Comparison of ENCODE assay signal across 10 cellular contexts in the genomic region with DNA sequence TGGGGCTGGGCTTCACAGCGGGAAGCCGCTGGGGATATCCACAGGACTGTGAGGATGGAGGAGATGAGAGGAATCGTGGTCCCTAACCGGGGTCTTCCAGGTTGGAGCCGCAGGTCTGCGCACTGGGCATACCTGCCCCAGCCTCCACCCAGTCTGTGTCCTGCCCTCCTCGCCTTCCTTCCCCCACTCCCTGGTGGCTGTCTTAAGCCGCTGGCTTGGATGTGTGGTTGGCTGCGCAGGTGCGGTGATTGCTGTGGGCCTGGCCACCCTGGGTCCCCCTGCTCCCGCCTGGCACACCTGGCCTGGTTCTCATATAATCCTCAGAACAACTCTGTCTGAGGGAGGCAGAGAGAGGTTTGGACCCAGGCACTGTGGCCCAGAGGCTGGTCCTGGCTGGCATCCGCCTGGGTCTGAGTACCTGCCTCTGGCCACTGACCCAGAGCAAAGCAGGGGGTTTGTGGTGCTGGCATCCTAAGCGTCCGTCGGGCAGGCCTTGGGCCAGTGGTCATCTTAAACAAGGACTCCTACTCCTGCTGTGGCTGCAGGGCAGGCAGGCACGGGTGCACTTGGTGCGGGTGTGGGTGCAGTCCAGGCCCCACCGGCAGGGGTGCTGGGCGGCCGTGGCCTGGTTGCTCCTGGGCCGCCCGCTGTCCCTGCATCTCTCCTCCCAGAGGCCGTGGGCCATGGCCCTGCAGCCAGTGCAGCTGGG. TPM values are rescaled to one million over a fixed set of nuclear protein-coding genes. Genes with fewer than 3 reads are reported as not detected.
A peak's percentile ranks its signal among the peaks of the same experiment; 100 is the strongest.
DNase-seq lines count a peak whose midpoint lies in the region; ATAC-seq and TF ChIP-seq lines count a peak whose summit lies in the region.
"Had no signal": no experiment of that assay in that cellular context is flagged by ENCODE, and none has a peak within 500 bp of the region (broad histone marks: within the 10 kb centered on the region; RNA-seq: fewer than 3 reads in every experiment).

No MANE protein-coding gene starts in this region.

- H3K9me3 Mint-ChIP-seq in endodermal cell (no peaks in the 10 kb centered on the region), osteocyte (ENCODE audit: unreplicated experiment) (no peaks in the 10 kb centered on the region), nephron progenitor cell (no peaks in the 10 kb centered on the region)
- no peaks in the 10 kb centered on the region for H3K9me3 Mint-ChIP-seq in stimulated activated memory B cell treated with anti-CD40 and anti-IgM and Interleukin-4, amounts not matched to agents 10 μg/mL and 1 μg/mL and 100 μg/mL, for 72 hours

- H3K9me3 ChIP-seq in right atrium auricular region (no peaks in the 10 kb centered on the region), endodermal cell (ENCODE audit: control insufficient read depth, low read length) (no peaks in the 10 kb centered on the region)

- H3K36me3 Mint-ChIP-seq in endodermal cell (ENCODE audit: low read depth) (peaks cover 10% of the 10 kb centered on the region), osteocyte (ENCODE audit: unreplicated experiment) (no peaks in the 10 kb centered on the region), nephron progenitor cell (ENCODE audit: low read depth) (no peaks in the 10 kb centered on the region)
- peaks cover 23% of the 10 kb centered on the region for H3K36me3 Mint-ChIP-seq in stimulated activated memory B cell treated with anti-CD40 and anti-IgM and Interleukin-4, amounts not matched to agents 10 μg/mL and 1 μg/mL and 100 μg/mL, for 72 hours

- H3K4me1 ChIP-seq in right atrium auricular region (peaks cover 0 to 61% of the 10 kb centered on the region in 2 donors), endodermal cell (ENCODE audit: control insufficient read depth, insufficient read depth, low read length) (peaks cover 12% of the 10 kb centered on the region)

- no peak for ATAC-seq in Right ventricle myocardium superior (ENCODE audit: poor library complexity)
- ATAC-seq in stimulated activated memory B cell treated with anti-CD40 and anti-IgM and Interleukin-4, amounts not matched to agents 10 μg/mL and 1 μg/mL and 100 μg/mL, for 72 hours, result no peak
- no peak for ATAC-seq in esophagus mucosa
- ATAC-seq in HG03571 (IDR thresholded peaks at IDR 0.05; ENCODE audit: unreplicated experiment), result no peak

- H3K27me3 ChIP-seq in right atrium auricular region (no peaks in the 10 kb centered on the region), endodermal cell (ENCODE audit: control insufficient read depth, insufficient read depth, low read length, poor library complexity, severe bottlenecking) (no peaks in the 10 kb centered on the region)

- H3K27ac Mint-ChIP-seq in endodermal cell, result peak overlapping the region; percentile 93
- H3K27ac Mint-ChIP-seq in osteocyte (ENCODE audit: unreplicated experiment), result peak overlapping the region; percentile 99
- H3K27ac Mint-ChIP-seq in stimulated activated memory B cell treated with anti-CD40 and anti-IgM and Interleukin-4, amounts not matched to agents 10 μg/mL and 1 μg/mL and 100 μg/mL, for 72 hours, result no peak overlapping the region
- H3K27ac Mint-ChIP-seq in nephron progenitor cell, result no peak overlapping the region

- H3K36me3 ChIP-seq in right atrium auricular region (no peaks in the 10 kb centered on the region), endodermal cell (ENCODE audit: control insufficient read depth, insufficient read depth, low read length) (peaks cover 23% of the 10 kb centered on the region)

- H3K4me3 Mint-ChIP-seq in endodermal cell (no peak overlapping the region), osteocyte (ENCODE audit: unreplicated experiment) (peak overlapping the region; percentile 44), nephron progenitor cell (no peak overlapping the region)
- no peak overlapping the region for H3K4me3 Mint-ChIP-seq in stimulated activated memory B cell treated with anti-CD40 and anti-IgM and Interleukin-4, amounts not matched to agents 10 μg/mL and 1 μg/mL and 100 μg/mL, for 72 hours

- peak overlapping the region; percentile 51 to 52 for H3K27ac ChIP-seq in right atrium auricular region
- H3K27ac ChIP-seq in endodermal cell (ENCODE audit: low read depth, low read length), result peak overlapping the region; percentile 12

- TF ChIP-seq CTCF in right atrium auricular region (IDR thresholded peaks at IDR 0.05), result no peak
- no peak for TF ChIP-seq CTCF in endodermal cell (conservative IDR thresholded peaks at IDR 0.05)
- no peak for TF ChIP-seq CTCF in osteocyte (IDR thresholded peaks at IDR 0.05)
- no peak for TF ChIP-seq CTCF in nephron progenitor cell (IDR thresholded peaks at IDR 0.05)

- 78 to 98% methylated on average over 8 to 23 of the region's 23 CpGs for WGBS in endodermal cell (ENCODE audit: insufficient coverage in 1 of 2, insufficient read length in 1 of 2), 2 experiments

- H3K4me1 Mint-ChIP-seq in endodermal cell (peaks cover 16% of the 10 kb centered on the region), osteocyte (ENCODE audit: unreplicated experiment) (peaks cover 34% of the 10 kb centered on the region), nephron progenitor cell (peaks cover 20% of the 10 kb centered on the region)
- peaks cover 19% of the 10 kb centered on the region for H3K4me1 Mint-ChIP-seq in stimulated activated memory B cell treated with anti-CD40 and anti-IgM and Interleukin-4, amounts not matched to agents 10 μg/mL and 1 μg/mL and 100 μg/mL, for 72 hours

- DNase-seq in right atrium auricular region (ENCODE audit: low spot score) (no peak), Right ventricle myocardium superior (no peak), endodermal cell (peak; percentile 59), osteocyte (ENCODE audit: extremely low spot score, unreplicated experiment) (no peak), nephron progenitor cell (no peak)
- DNase-seq: NCI-H1048, T-helper 1 cell had no signal

- H3K27me3 Mint-ChIP-seq in endodermal cell (ENCODE audit: insufficient read depth) (no peaks in the 10 kb centered on the region), osteocyte (ENCODE audit: unreplicated experiment) (no peaks in the 10 kb centered on the region), nephron progenitor cell (ENCODE audit: low read depth, poor library complexity) (no peaks in the 10 kb centered on the region)
- no peaks in the 10 kb centered on the region for H3K27me3 Mint-ChIP-seq in stimulated activated memory B cell treated with anti-CD40 and anti-IgM and Interleukin-4, amounts not matched to agents 10 μg/mL and 1 μg/mL and 100 μg/mL, for 72 hours

- intact Hi-C loops in Right ventricle myocardium superior (cut with DNase I), result no loop called here

- peak overlapping the region; percentile 15 for H3K9ac ChIP-seq in endodermal cell (ENCODE audit: extremely low read depth, low read length, poor library complexity, severe bottlenecking)

- no peak overlapping the region for H3K4me3 ChIP-seq in right atrium auricular region
- H3K4me3 ChIP-seq in endodermal cell (ENCODE audit: low read length), result no peak overlapping the region

RNA-seq across cellular contexts. Expression of a gene that starts 18.7 kb away (rescaled TPM):
- 10 to 100 TPM; 22.9 to 23.3 TPM for total RNA-seq in right atrium auricular region
- total RNA-seq in Right ventricle myocardium superior, result 23.2 TPM
- 10 to 100 TPM; 66.3 to 79.4 TPM for total RNA-seq in endodermal cell
- 64.5 TPM for polyA plus RNA-seq in endodermal cell (2013, experiment 1 of 2)
- polyA plus RNA-seq in endodermal cell (2013, experiment 2 of 2), result 61.1 TPM
- total RNA-seq in osteocyte, result 60.5 and 65.5 TPM in 2 replicates
- 15.9 TPM for total RNA-seq in esophagus mucosa

Comparison
In these comparisons a context has a peak if more than half of its experiments do, and no peak if none do; other contexts are left out.
1. H3K27ac Mint-ChIP-seq: peak in endodermal cell (single experiment) and osteocyte (single experiment); none in stimulated activated memory B cell treated with anti-CD40 and anti-IgM and Interleukin-4, amounts not matched to agents 10 μg/mL and 1 μg/mL and 100 μg/mL, for 72 hours (single experiment) and nephron progenitor cell (single experiment).